In genomic region chr1:205631727-205632373, GRCh38 we compare ENCODE assay signal across 1 cellular context.
A peak's percentile ranks its signal among the peaks of the same experiment; 100 is the strongest.
TF ChIP-seq lines count a peak whose summit lies in the region.

ELK4 (minus strand) TSS chr1:205632011; CDS start chr1:205623882, 8,129 bp downstream.

TF ChIP-seq in HEK293, 187 proteins besides CTCF, POLR2A, EP300 and RAD21 (continued from another document and continues in another):
- TF ChIP-seq ZNF692 (tag by site-specific recombination; IDR thresholded peaks at IDR 0.05): peak; percentile 78; the same call in 1 of the 2 replicates
- TF ChIP-seq ZNF121 (tag by site-specific recombination; IDR thresholded peaks at IDR 0.05): no peak
- no peak for TF ChIP-seq ZNF114 (tag by site-specific recombination; IDR thresholded peaks at IDR 0.05)
- no peak for TF ChIP-seq ZNF624 (tag by site-specific recombination; IDR thresholded peaks at IDR 0.05)
- peak; percentile 53 for TF ChIP-seq ZNF654 (tag by site-specific recombination; IDR thresholded peaks at IDR 0.05; ENCODE audit: low read depth)
- no peak for TF ChIP-seq ZNF214 (tag by site-specific recombination; IDR thresholded peaks at IDR 0.05; ENCODE audit: borderline replicate concordance)
- TF ChIP-seq GFI1B (tag by site-specific recombination; IDR thresholded peaks at IDR 0.05): no peak
- no peak for TF ChIP-seq ZNF645 (tag by site-specific recombination; IDR thresholded peaks at IDR 0.05)
- TF ChIP-seq ZNF280C (tag by site-specific recombination; IDR thresholded peaks at IDR 0.05): no peak
- TF ChIP-seq ZNF639 (tag by site-specific recombination; IDR thresholded peaks at IDR 0.05): peak; percentile 77
- no peak for TF ChIP-seq ZNF48 (tag by site-specific recombination; IDR thresholded peaks at IDR 0.05)
- no peak for TF ChIP-seq ZSCAN18 (tag by site-specific recombination; IDR thresholded peaks at IDR 0.05)
- TF ChIP-seq ZNF488 (tag by site-specific recombination; IDR thresholded peaks at IDR 0.05): no peak
- TF ChIP-seq ZNF23 (tag by site-specific recombination; IDR thresholded peaks at IDR 0.05; ENCODE audit: borderline replicate concordance): no peak
- TF ChIP-seq ZNF211 (tag by site-specific recombination; IDR thresholded peaks at IDR 0.05; ENCODE audit: low read depth): no peak
- peak; percentile 82 for TF ChIP-seq ZNF335 (tag by site-specific recombination; conservative IDR thresholded peaks at IDR 0.05)
- TF ChIP-seq ZBTB49 (tag by site-specific recombination; IDR thresholded peaks at IDR 0.05; ENCODE audit: low read depth): no peak
- no peak for TF ChIP-seq ZNF837 (tag by site-specific recombination; IDR thresholded peaks at IDR 0.05)
- TF ChIP-seq ZNF391 (tag by site-specific recombination; IDR thresholded peaks at IDR 0.05; ENCODE audit: borderline replicate concordance, low read depth): peak; percentile 89; the same call in 1 of the 2 replicates
- 0 out of 2 replicates have a peak, but pooled peaks have one; percentile 13 for TF ChIP-seq YY1 (tag by site-specific recombination; IDR thresholded peaks at IDR 0.05)
- no peak for TF ChIP-seq ZNF792 (tag by site-specific recombination; IDR thresholded peaks at IDR 0.05)
- no peak for TF ChIP-seq ZNF362 (tag by site-specific recombination; IDR thresholded peaks at IDR 0.05)
- TF ChIP-seq ZNF302 (tag by site-specific recombination; IDR thresholded peaks at IDR 0.05; ENCODE audit: low read depth): no peak
- no peak for TF ChIP-seq GLI4 (tag by site-specific recombination; IDR thresholded peaks at IDR 0.05)
- 0 out of 2 replicates have a peak, but pooled peaks have one; percentile 22 for TF ChIP-seq ZNF398 (tag by site-specific recombination; IDR thresholded peaks at IDR 0.05)
- TF ChIP-seq ZNF704 (tag by site-specific recombination; IDR thresholded peaks at IDR 0.05): no peak
- TF ChIP-seq MYNN (tag by site-specific recombination; IDR thresholded peaks at IDR 0.05; ENCODE audit: borderline replicate concordance): no peak
- no peak for TF ChIP-seq ZNF785 (tag by site-specific recombination; IDR thresholded peaks at IDR 0.05)
- TF ChIP-seq SCRT2 (tag by site-specific recombination; IDR thresholded peaks at IDR 0.05): no peak
- TF ChIP-seq BCL11B (tag by site-specific recombination; IDR thresholded peaks at IDR 0.05; ENCODE audit: low read depth): no peak
- peak; percentile 52 for TF ChIP-seq ZBTB26 (tag by site-specific recombination; optimal IDR thresholded peaks at IDR 0.05)
- no peak for TF ChIP-seq ZNF280D (tag by site-specific recombination; IDR thresholded peaks at IDR 0.05)
- peak; percentile 30; the same call in 1 of the 2 replicates for TF ChIP-seq INSM2 (tag by site-specific recombination; IDR thresholded peaks at IDR 0.05)
- no peak for TF ChIP-seq HOXC10 (CRISPR knock-in tag; IDR thresholded peaks at IDR 0.05)
